In the genomic region with DNA sequence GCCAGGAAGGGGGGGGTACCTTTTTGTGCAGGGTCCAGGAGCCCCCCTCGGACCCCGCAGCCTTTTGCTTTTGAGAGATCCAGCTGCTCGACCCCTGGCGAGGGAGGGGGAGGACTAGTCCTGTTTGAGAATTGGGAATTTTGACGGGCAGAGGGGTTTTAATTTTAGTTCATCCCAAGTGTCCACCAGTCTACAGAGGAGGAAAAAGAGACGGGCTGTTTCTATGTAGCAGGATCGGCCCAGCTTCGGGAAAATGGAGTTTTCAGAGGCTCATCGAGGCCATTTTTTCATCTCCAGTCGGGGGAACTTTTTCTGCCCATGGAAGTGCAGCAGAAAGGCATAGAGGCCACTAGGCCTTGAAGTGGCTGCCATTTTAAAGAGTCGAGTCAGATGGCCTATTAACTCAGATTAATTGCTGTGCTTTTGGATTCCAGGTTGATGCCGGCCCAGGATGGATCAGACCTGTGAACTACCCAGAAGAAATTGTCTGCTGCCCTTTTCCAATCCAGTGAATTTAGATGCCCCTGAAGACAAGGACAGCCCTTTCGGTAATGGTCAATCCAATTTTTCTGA, we compare ENCODE assay signal across 8 cellular contexts. TPM values are rescaled to one million over a fixed set of nuclear protein-coding genes. Genes with fewer than 3 reads are reported as not detected.
A peak's percentile ranks its signal among the peaks of the same experiment; 100 is the strongest.
DNase-seq lines count a peak whose midpoint lies in the region; ATAC-seq and TF ChIP-seq lines count a peak whose summit lies in the region.

No MANE protein-coding gene starts in this region.

- ATAC-seq in Right ventricle myocardium inferior: no peak
- ATAC-seq in activated naive CD8-positive, alpha-beta T cell treated with anti-CD3 and anti-CD28 coated beads, Interleukin-2, amount 10 ng/mL, durations not matched to agents 7 days and 5 days (ENCODE audit: low read depth): no peak
- no peak for ATAC-seq in right lobe of liver
- no peak for ATAC-seq in upper lobe of left lung (ENCODE audit: low FRiP score in 2 of 2)
- no peak for ATAC-seq in GM19324 (IDR thresholded peaks at IDR 0.05; ENCODE audit: low FRiP score, unreplicated experiment)
- no peak for ATAC-seq in GM18520 (IDR thresholded peaks at IDR 0.05; ENCODE audit: unreplicated experiment)

- H3K4me1 ChIP-seq in right atrium auricular region: peaks cover 0 to 46% of the 10 kb centered on the region in 2 donors
- H3K4me1 ChIP-seq in right lobe of liver: peaks cover 0 to 31% (median 11%) of the 10 kb centered on the region in 4 donors
- H3K4me1 ChIP-seq in upper lobe of left lung: peaks cover 37 to 59% (median 53%) of the 10 kb centered on the region in 4 donors

- POLR2A ChIA-PET in activated naive CD8-positive, alpha-beta T cell treated with anti-CD3 and anti-CD28 coated beads, Interleukin-2, amount 10 ng/mL, durations not matched to agents 7 days and 5 days (lab: Charles Lee): interaction anchor here (0.6 to 2.9 kb wide), 10 partner anchors 9 to 178 kb away, joined by 3 to 17 read pairs (median 6); a partner anchor contains a TSS

- no peak for DNase-seq in right atrium auricular region (ENCODE audit: low spot score)
- DNase-seq in Right ventricle myocardium inferior (ENCODE audit: missing footprints): no peak
- DNase-seq in activated naive CD8-positive, alpha-beta T cell treated with anti-CD3 and anti-CD28 coated beads, Interleukin-2, amount 10 ng/mL, durations not matched to agents 7 days and 5 days: no peak
- peak in 1 of 3 donors; percentile 15 for DNase-seq in right lobe of liver
- DNase-seq in upper lobe of left lung: no peak
- DNase-seq in NCI-H526 (lab: John Stamatoyannopoulos, UW): no peak

- peaks cover 21% of the 10 kb centered on the region for H3K36me3 Mint-ChIP-seq in activated naive CD8-positive, alpha-beta T cell treated with anti-CD3 and anti-CD28 coated beads, Interleukin-2, amount 10 ng/mL, durations not matched to agents 7 days and 5 days

- intact Hi-C loops in Right ventricle myocardium inferior (cut with DNase I) (no loop called here), right lobe of liver (cut with DNase I) (no loop called here)

- H3K4me3 Mint-ChIP-seq in activated naive CD8-positive, alpha-beta T cell treated with anti-CD3 and anti-CD28 coated beads, Interleukin-2, amount 10 ng/mL, durations not matched to agents 7 days and 5 days: peak overlapping the region; percentile 91

- no peaks in the 10 kb centered on the region for H3K9me3 Mint-ChIP-seq in activated naive CD8-positive, alpha-beta T cell treated with anti-CD3 and anti-CD28 coated beads, Interleukin-2, amount 10 ng/mL, durations not matched to agents 7 days and 5 days

- H3K36me3 ChIP-seq in right atrium auricular region (peaks cover 29% of the 10 kb centered on the region), right lobe of liver (peaks cover 0 to 24% (median 11%) of the 10 kb centered on the region in 4 donors), upper lobe of left lung (peaks cover 0 to 19% (median 7%) of the 10 kb centered on the region in 4 donors)

- 8% methylated on average over 8 of the region's 13 CpGs for WGBS in right lobe of liver (ENCODE audit: insufficient coverage, low coverage, low lambda C conversion rate, missing lambda C conversion rate)
- WGBS in upper lobe of left lung, 2 donors: 13 to 26% methylated on average over 8 to 13 of the region's 13 CpGs

- H3K4me3 ChIP-seq in right atrium auricular region: peak overlapping the region; percentile 74 to 76
- peak overlapping the region; percentile 85 to 91 (median 89) for H3K4me3 ChIP-seq in right lobe of liver
- peak overlapping the region; percentile 60 to 94 (median 83) for H3K4me3 ChIP-seq in upper lobe of left lung

- H3K4me1 Mint-ChIP-seq in activated naive CD8-positive, alpha-beta T cell treated with anti-CD3 and anti-CD28 coated beads, Interleukin-2, amount 10 ng/mL, durations not matched to agents 7 days and 5 days: peaks cover 22% of the 10 kb centered on the region

- H3K9me3 ChIP-seq in right atrium auricular region (no peaks in the 10 kb centered on the region), right lobe of liver (no peaks in the 10 kb centered on the region), upper lobe of left lung (no peaks in the 10 kb centered on the region)

- TF ChIP-seq EP300 in upper lobe of left lung (IDR thresholded peaks at IDR 0.05): no peak

- no peak for TF ChIP-seq CTCF in right atrium auricular region (IDR thresholded peaks at IDR 0.05)
- TF ChIP-seq CTCF in right lobe of liver (IDR thresholded peaks at IDR 0.05): no peak
- TF ChIP-seq CTCF in upper lobe of left lung (IDR thresholded peaks at IDR 0.05): no peak

- H3K27me3 ChIP-seq in right atrium auricular region (no peaks in the 10 kb centered on the region), right lobe of liver (no peaks in the 10 kb centered on the region), upper lobe of left lung (no peaks in the 10 kb centered on the region)

- H3K27ac ChIP-seq in right atrium auricular region (peak overlapping the region; percentile 91 to 96), right lobe of liver (peak overlapping the region; percentile 50 to 74 (median 74)), upper lobe of left lung (peak overlapping the region; percentile 89 to 96 (median 93))

- peak overlapping the region; percentile 93 for H3K27ac Mint-ChIP-seq in activated naive CD8-positive, alpha-beta T cell treated with anti-CD3 and anti-CD28 coated beads, Interleukin-2, amount 10 ng/mL, durations not matched to agents 7 days and 5 days

- no peaks in the 10 kb centered on the region for H3K27me3 Mint-ChIP-seq in activated naive CD8-positive, alpha-beta T cell treated with anti-CD3 and anti-CD28 coated beads, Interleukin-2, amount 10 ng/mL, durations not matched to agents 7 days and 5 days

- TF ChIP-seq POLR2A in right lobe of liver (IDR thresholded peaks at IDR 0.05) (no peak), upper lobe of left lung (IDR thresholded peaks at IDR 0.05) (no peak)

RNA-seq across cellular contexts. Expression of a gene that starts 1.2 kb away (rescaled TPM):
- total RNA-seq in right atrium auricular region: 10 to 100 TPM; 25.4 to 26.7 TPM
- 36.1 TPM for total RNA-seq in Right ventricle myocardium inferior
- total RNA-seq in activated naive CD8-positive, alpha-beta T cell treated with anti-CD3 and anti-CD28 coated beads, Interleukin-2, amount 10 ng/mL, durations not matched to agents 7 days and 5 days: 100 to 1,000 TPM in 1 of 2 experiments, 10 to 100 TPM in 1; 96.2 to 101 TPM
- total RNA-seq in right lobe of liver: 10 to 100 TPM; 13.1 to 33.1 (median 23.6) TPM
- total RNA-seq in upper lobe of left lung: 10 to 100 TPM; 33.0 to 69.1 (median 55.7) TPM

RNA-seq across cellular contexts. Expression of a gene that starts 48.0 kb away (rescaled TPM):
- total RNA-seq in right atrium auricular region: 1 to 10 TPM in 1 of 2 donors, under 1 TPM in 1; 0.48 to 1.5 TPM
- 4.3 TPM for total RNA-seq in Right ventricle myocardium inferior
- total RNA-seq in activated naive CD8-positive, alpha-beta T cell treated with anti-CD3 and anti-CD28 coated beads, Interleukin-2, amount 10 ng/mL, durations not matched to agents 7 days and 5 days: 1 to 10 TPM; 1.9 to 2.3 TPM
- total RNA-seq in right lobe of liver: 10 to 100 TPM; 38.9 to 73.3 (median 55.1) TPM
- total RNA-seq in upper lobe of left lung: 100 to 1,000 TPM in 3 of 6 donors, 10 to 100 TPM in 3; 14.8 to 175 (median 87.1) TPM
